In the genomic region with DNA sequence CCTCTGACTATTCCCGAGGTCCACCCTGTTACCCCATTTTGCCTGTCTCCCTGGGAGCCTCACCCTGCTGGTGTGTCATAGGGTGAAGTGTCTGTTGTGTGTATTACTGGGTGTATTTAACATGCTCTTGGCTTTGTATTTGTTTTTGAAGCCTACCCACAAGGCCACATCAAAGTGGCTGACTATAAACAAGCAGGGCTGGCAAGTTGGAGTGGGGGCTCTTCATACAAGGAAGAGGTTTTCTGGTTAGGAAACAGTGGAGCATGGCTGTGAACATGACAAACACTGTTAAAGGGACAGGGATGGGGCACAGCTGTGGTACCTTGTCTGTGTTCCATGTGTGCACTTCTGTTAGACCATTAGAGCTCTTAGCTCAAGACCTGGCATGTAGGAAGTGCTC, we compare ENCODE assay signal across 8 cellular contexts. TPM values are rescaled to one million over a fixed set of nuclear protein-coding genes. Genes with fewer than 3 reads are reported as not detected.
DNase-seq lines count a peak whose midpoint lies in the region; ATAC-seq lines count a peak whose summit lies in the region.

No MANE protein-coding gene starts in this region.

- DNase-seq in NCI-H2029 treated with DMSO at 0.1 percent for 48 hours (lab: John Stamatoyannopoulos, UW) (peak; percentile 36), renal cortical epithelial cell (ENCODE audit: low read depth) (peak; percentile 76), NCI-H1105 treated with DMSO at 0.1 percent for 48 hours (lab: John Stamatoyannopoulos, UW) (no peak), D341Med (ENCODE audit: low spot score) (no peak), NOMO-1 treated with dmso at 0.1 percent for 144 hours (lab: John Stamatoyannopoulos, UW; ENCODE audit: unreplicated experiment) (no peak), C1 segment of cervical spinal cord (lab: John Stamatoyannopoulos, UW) (no peak)
- DNase-seq in activated naive CD4-positive, alpha-beta T cell treated with anti-CD3 and anti-CD28 coated beads, Interleukin-2, amount 50 U/mL, for 16 hours = peak; percentile 41

- ATAC-seq in GM19463 (IDR thresholded peaks at IDR 0.05; ENCODE audit: unreplicated experiment) = peak; percentile 12

RNA-seq across cellular contexts. Expression of a gene that starts 26.3 kb away (rescaled TPM):
- 13.6 and 15.6 TPM in 2 replicates for total RNA-seq in renal cortical epithelial cell

Comparison
In these comparisons a context has a peak if more than half of its experiments do, and no peak if none do; other contexts are left out.
1. DNase-seq: peak in NCI-H2029 treated with DMSO at 0.1 percent for 48 hours (single experiment), activated naive CD4-positive, alpha-beta T cell treated with anti-CD3 and anti-CD28 coated beads, Interleukin-2, amount 50 U/mL, for 16 hours (single experiment) and renal cortical epithelial cell (single experiment); none in NCI-H1105 treated with DMSO at 0.1 percent for 48 hours (single experiment), D341Med (single experiment), NOMO-1 treated with dmso at 0.1 percent for 144 hours (single experiment) and C1 segment of cervical spinal cord (0 of 14).